Comparison of ENCODE assay signal across 8 cellular contexts in genomic region chr11:16788141-16789060, GRCh38. TPM values are rescaled to one million over a fixed set of nuclear protein-coding genes. Genes with fewer than 3 reads are reported as not detected.
DNase-seq lines count a peak whose midpoint lies in the region; ATAC-seq and TF ChIP-seq lines count a peak whose summit lies in the region.

No MANE protein-coding gene starts in this region.

- ATAC-seq in HG02571 (IDR thresholded peaks at IDR 0.05; ENCODE audit: unreplicated experiment), result peak; percentile 64

- no peaks in the 10 kb centered on the region for H3K27me3 ChIP-seq in mammary epithelial cell (ENCODE audit: insufficient read depth, low read length)

- in situ Hi-C loops in mammary epithelial cell (cut with MboI; ENCODE audit: low sequenced_read_pairs in 2 of 2), result no loop called here

- H3K36me3 ChIP-seq in mammary epithelial cell (ENCODE audit: insufficient read depth, low read length), result no peaks in the 10 kb centered on the region

- no peaks in the 10 kb centered on the region for H3K9me3 ChIP-seq in mammary epithelial cell (replicated peaks; ENCODE audit: insufficient read depth, low read length)

- H3K4me2 ChIP-seq in mammary epithelial cell (ENCODE audit: insufficient read depth, low read depth, low read length), result peak overlapping the region; percentile 65

- BruUV-seq in mammary epithelial cell (replicated peaks; lab: Mats Ljungman, UMichigan), result no TSS peak

- CTCF ChIA-PET in mammary epithelial cell (lab: Charles Lee; ENCODE audit: low non-redundant PET), result interaction anchor here (0.6 to 0.7 kb wide), 2 partner anchors 56 to 305 kb away, joined by 3 read pairs; no protein-coding TSS in a partner anchor

- no peak overlapping the region for H3K4me3 ChIP-seq in mammary epithelial cell (replicated peaks in 1 of 3; ENCODE audit: insufficient read depth in 1 of 3, low read depth in 2 of 3, low read length in 3 of 3)

- H3K4me1 ChIP-seq in mammary epithelial cell (ENCODE audit: insufficient read depth, low read length), result peaks cover 60% of the 10 kb centered on the region

- peak; percentile 35 for DNase-seq in NCI-H146 (lab: John Stamatoyannopoulos, UW)
- DNase-seq in UCSD-AML1 (lab: John Stamatoyannopoulos, UW; ENCODE audit: unreplicated experiment), result peak; percentile 79
- DNase-seq in mammary epithelial cell, result peak; percentile 96
- peak; percentile 62 for DNase-seq in iris pigment epithelial cell (ENCODE audit: low read depth)
- DNase-seq in stimulated activated CD4-positive, alpha-beta T cell treated with anti-CD3 and anti-CD28 coated beads, Interleukin-1b, Interleukin-23, amount 100 ng/mL, for 1 hour (ENCODE audit: low read depth in 2 of 2), result peak; percentile 10 to 27
- no peak for DNase-seq in occipital lobe (lab: John Stamatoyannopoulos, UW)

- peak overlapping the region; percentile 57 for H2AFZ ChIP-seq in mammary epithelial cell (ENCODE audit: low read depth, low read length)

- no peaks in the 10 kb centered on the region for H3K79me2 ChIP-seq in mammary epithelial cell (ENCODE audit: insufficient read depth, low read length)

- peak; percentile 99 for TF ChIP-seq CTCF in GM12874 (IDR thresholded peaks at IDR 0.05; ENCODE audit: insufficient read depth, low read depth, low read length)
- peak; percentile 97 to 99 for TF ChIP-seq CTCF in mammary epithelial cell (conservative IDR thresholded peaks at IDR 0.05 in 1 of 2, IDR thresholded peaks at IDR 0.05 in 1 of 2; ENCODE audit: extremely low read depth in 1 of 2, insufficient read depth in 1 of 2, low read depth in 1 of 2, low read length in 2 of 2)

- intact Hi-C loops in mammary epithelial cell (cut with micrococcal nuclease), result loop anchor here (1.0 to 5.0 kb wide), 6 partner anchors 32 to 739 kb away; no protein-coding TSS in a partner anchor

- H3K27ac ChIP-seq in mammary epithelial cell (ENCODE audit: insufficient read depth, low read depth, low read length), result peak overlapping the region; percentile 62

- 55% methylated on average over 15 of the region's 17 CpGs for whole genome bisulfite sequencing in mammary epithelial cell (ENCODE audit: low coverage, missing lambda C conversion rate)

- peak overlapping the region; percentile 52 for H3K9ac ChIP-seq in mammary epithelial cell (ENCODE audit: insufficient read depth, low read length)

- dilution Hi-C loops in mammary epithelial cell (cut with HindIII; ENCODE audit: low sequenced_read_pairs), result no loop called here

- no peaks in the 10 kb centered on the region for H4K20me1 ChIP-seq in mammary epithelial cell (ENCODE audit: insufficient read depth, low read length)

RNA-seq across cellular contexts. Expression of gene C11orf58, which starts 50.0 kb away (rescaled TPM):
- 100 to 1,000 TPM in 1 of 2 donors, 10 to 100 TPM in 1; 94.0 to 115 TPM for total RNA-seq in mammary epithelial cell
- 85.1 TPM for polyA plus RNA-seq in mammary epithelial cell
- polyA minus RNA-seq in mammary epithelial cell, result 108 TPM
- total RNA-seq in occipital lobe, result 266 TPM
